Comparison of ENCODE assay signal across 8 cellular contexts in the genomic region with DNA sequence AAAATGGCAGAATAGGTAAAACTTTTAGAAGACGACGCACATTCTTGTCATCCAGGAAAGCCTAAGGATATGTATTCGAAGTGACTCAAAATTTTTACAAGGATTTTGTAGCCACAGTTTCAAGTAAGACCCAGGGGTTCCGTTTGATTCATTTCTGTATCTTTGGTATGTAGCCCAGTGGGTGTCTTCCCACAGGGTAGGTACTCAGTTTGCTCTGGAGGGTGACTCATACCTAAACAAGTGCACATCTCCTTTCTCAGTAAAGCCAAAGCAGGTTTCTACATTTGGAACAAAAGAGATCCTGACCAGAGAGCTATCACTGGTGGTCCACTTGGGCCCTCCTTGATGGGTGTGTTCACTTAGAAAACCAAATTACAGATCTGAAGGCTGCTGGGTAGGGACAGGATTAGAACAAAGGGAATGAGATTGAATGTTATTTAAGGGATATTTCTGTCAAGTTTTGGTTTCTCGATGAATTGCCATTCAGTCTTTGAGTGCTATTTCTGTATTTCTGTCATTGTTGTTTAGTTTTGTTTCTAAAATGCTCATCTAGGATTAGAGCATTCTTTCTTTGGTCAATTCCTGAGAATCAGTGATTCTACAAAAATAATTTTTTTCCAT.
DNase-seq lines count a peak whose midpoint lies in the region; ATAC-seq lines count a peak whose summit lies in the region.

No MANE protein-coding gene starts in this region.

- no peak overlapping the region for H3K4me3 ChIP-seq in HAP-1

- ATAC-seq in GM18873 (IDR thresholded peaks at IDR 0.05; ENCODE audit: low FRiP score, unreplicated experiment) (peak; percentile 97), HG02852 (IDR thresholded peaks at IDR 0.05; ENCODE audit: unreplicated experiment) (peak; percentile 99)

- H3K4me1 Mint-ChIP-seq in T-helper 2 cell treated with Interferon-gamma antibody and Interleukin-4, amounts not matched to agents 5 μg/mL and 100 μg/mL, for 36 hours (ENCODE audit: low read depth): peaks cover 6% of the 10 kb centered on the region

- H3K27me3 Mint-ChIP-seq in T-helper 2 cell treated with Interferon-gamma antibody and Interleukin-4, amounts not matched to agents 5 μg/mL and 100 μg/mL, for 36 hours (ENCODE audit: low read depth): no peaks in the 10 kb centered on the region

- in situ Hi-C loops in HAP-1 (cut with MboI; ENCODE audit: low sequenced_read_pairs): no loop called here

- DNase-seq in T-helper 2 cell treated with Interferon-gamma antibody and Interleukin-4, amounts not matched to agents 5 μg/mL and 100 μg/mL, for 36 hours (ENCODE audit: low spot score): peak; percentile 13
- peak; percentile 65 for DNase-seq in kidney tubule cell (ENCODE audit: low spot score)
- DNase-seq in NCI-H2227 treated with DMSO at 0.1 percent for 48 hours (lab: John Stamatoyannopoulos, UW): no peak
- DNase-seq in stimulated activated CD4-positive, alpha-beta T cell treated with anti-CD3 and anti-CD28 coated beads, Interleukin-1b, Interleukin-23, amount 100 ng/mL, for 48 hours: no peak
- DNase-seq in HAP-1 (ENCODE audit: low spot score in 2 of 2): no peak
- DNase-seq in CD1c-positive myeloid dendritic cell (ENCODE audit: extremely low spot score): no peak

- no peaks in the 10 kb centered on the region for H3K36me3 ChIP-seq in HAP-1 (replicated peaks)

- no peaks in the 10 kb centered on the region for H3K9me3 ChIP-seq in HAP-1

- no peaks in the 10 kb centered on the region for H3K27me3 ChIP-seq in HAP-1 (ENCODE audit: low read depth)

- no peak overlapping the region for H3K4me3 Mint-ChIP-seq in T-helper 2 cell treated with Interferon-gamma antibody and Interleukin-4, amounts not matched to agents 5 μg/mL and 100 μg/mL, for 36 hours

- H3K9me3 Mint-ChIP-seq in T-helper 2 cell treated with Interferon-gamma antibody and Interleukin-4, amounts not matched to agents 5 μg/mL and 100 μg/mL, for 36 hours: no peaks in the 10 kb centered on the region

- no peaks in the 10 kb centered on the region for H3K36me3 Mint-ChIP-seq in T-helper 2 cell treated with Interferon-gamma antibody and Interleukin-4, amounts not matched to agents 5 μg/mL and 100 μg/mL, for 36 hours (ENCODE audit: low read depth)

- H3K4me1 ChIP-seq in HAP-1: peaks cover 29% of the 10 kb centered on the region

- H3K27ac Mint-ChIP-seq in T-helper 2 cell treated with Interferon-gamma antibody and Interleukin-4, amounts not matched to agents 5 μg/mL and 100 μg/mL, for 36 hours: no peak overlapping the region

Comparison
In these comparisons a context has a peak if more than half of its experiments do, and no peak if none do; other contexts are left out.
1. DNase-seq: peak in T-helper 2 cell treated with Interferon-gamma antibody and Interleukin-4, amounts not matched to agents 5 μg/mL and 100 μg/mL, for 36 hours (single experiment) and kidney tubule cell (single experiment); none in NCI-H2227 treated with DMSO at 0.1 percent for 48 hours (single experiment), stimulated activated CD4-positive, alpha-beta T cell treated with anti-CD3 and anti-CD28 coated beads, Interleukin-1b, Interleukin-23, amount 100 ng/mL, for 48 hours (single experiment), HAP-1 (0 of 2) and CD1c-positive myeloid dendritic cell (single experiment).